ENCODE assay signal across 8 cellular contexts in genomic region chr13:81017525-81018152, GRCh38.
DNase-seq lines count a peak whose midpoint lies in the region; ATAC-seq and TF ChIP-seq lines count a peak whose summit lies in the region.

No MANE protein-coding gene starts in this region.

- TF ChIP-seq CTCF in GM12865 (IDR thresholded peaks at IDR 0.05; ENCODE audit: insufficient read depth, low read depth, low read length, missing control alignments), result peak; percentile 39

- no peak overlapping the region for H3K4me3 ChIP-seq in GM12865 (ENCODE audit: low read depth, low read length)

- peak; percentile 84 for ATAC-seq in HG02973 (IDR thresholded peaks at IDR 0.05; ENCODE audit: unreplicated experiment)

- DNase-seq in GM12865 (ENCODE audit: low read depth) (peak; percentile 35), NCI-H2196 (lab: John Stamatoyannopoulos, UW; ENCODE audit: unreplicated experiment) (peak; percentile 16), brain pericyte (ENCODE audit: low read depth, low spot score) (peak; percentile 4), kidney glomerular epithelial cell (lab: John Stamatoyannopoulos, UW) (peak; percentile 57), NCI-H187 treated with DMSO at 0.1 percent for 48 hours (lab: John Stamatoyannopoulos, UW) (no peak)
- DNase-seq in stimulated activated CD4-positive, alpha-beta T cell treated with anti-CD3 and anti-CD28 coated beads, Interleukin-15, amount 100 ng/mL, for 24 hours, result no peak
- no peak for DNase-seq in activated T-cell treated with anti-CD3 and anti-CD28 coated beads, Interleukin-2, amount 50 U/mL, for 1 hour

Comparison
In these comparisons a context has a peak if more than half of its experiments do, and no peak if none do; other contexts are left out.
1. DNase-seq: peak in GM12865 (single experiment), NCI-H2196 (single experiment), brain pericyte (single experiment) and kidney glomerular epithelial cell (single experiment); none in stimulated activated CD4-positive, alpha-beta T cell treated with anti-CD3 and anti-CD28 coated beads, Interleukin-15, amount 100 ng/mL, for 24 hours (single experiment), activated T-cell treated with anti-CD3 and anti-CD28 coated beads, Interleukin-2, amount 50 U/mL, for 1 hour (single experiment) and NCI-H187 treated with DMSO at 0.1 percent for 48 hours (single experiment).